In genomic region chr1:67717876-67718275, GRCh38 we compare ENCODE assay signal across 1 cellular context.
TF ChIP-seq lines count a peak whose summit lies in the region.

No MANE protein-coding gene starts in this region.

TF ChIP-seq in GM23338, 12 proteins besides CTCF, POLR2A, EP300 and RAD21 (continued from another document):
- TF ChIP-seq ZNF462 (CRISPR knock-in tag; IDR thresholded peaks at IDR 0.05) (no peak), JUNB (IDR thresholded peaks at IDR 0.05; ENCODE audit: unreplicated experiment) (no peak), CREB1 (CRISPR knock-in tag; IDR thresholded peaks at IDR 0.05; ENCODE audit: low read depth) (no peak), ZNF114 (CRISPR knock-in tag; IDR thresholded peaks at IDR 0.05) (no peak), NANOG (IDR thresholded peaks at IDR 0.05; ENCODE audit: borderline replicate concordance) (no peak), EZH2phosphoT487 (IDR thresholded peaks at IDR 0.05; ENCODE audit: unreplicated experiment) (no peak)
- TF ChIP-seq, protein P1, sequence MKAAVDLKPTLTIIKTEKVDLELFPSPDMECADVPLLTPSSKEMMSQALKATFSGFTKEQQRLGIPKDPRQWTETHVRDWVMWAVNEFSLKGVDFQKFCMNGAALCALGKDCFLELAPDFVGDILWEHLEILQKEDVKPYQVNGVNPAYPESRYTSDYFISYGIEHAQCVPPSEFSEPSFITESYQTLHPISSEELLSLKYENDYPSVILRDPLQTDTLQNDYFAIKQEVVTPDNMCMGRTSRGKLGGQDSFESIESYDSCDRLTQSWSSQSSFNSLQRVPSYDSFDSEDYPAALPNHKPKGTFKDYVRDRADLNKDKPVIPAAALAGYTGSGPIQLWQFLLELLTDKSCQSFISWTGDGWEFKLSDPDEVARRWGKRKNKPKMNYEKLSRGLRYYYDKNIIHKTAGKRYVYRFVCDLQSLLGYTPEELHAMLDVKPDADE (IDR thresholded peaks at IDR 0.05): no peak
